12 cellular contexts compared by ENCODE assay signal in the genomic region with DNA sequence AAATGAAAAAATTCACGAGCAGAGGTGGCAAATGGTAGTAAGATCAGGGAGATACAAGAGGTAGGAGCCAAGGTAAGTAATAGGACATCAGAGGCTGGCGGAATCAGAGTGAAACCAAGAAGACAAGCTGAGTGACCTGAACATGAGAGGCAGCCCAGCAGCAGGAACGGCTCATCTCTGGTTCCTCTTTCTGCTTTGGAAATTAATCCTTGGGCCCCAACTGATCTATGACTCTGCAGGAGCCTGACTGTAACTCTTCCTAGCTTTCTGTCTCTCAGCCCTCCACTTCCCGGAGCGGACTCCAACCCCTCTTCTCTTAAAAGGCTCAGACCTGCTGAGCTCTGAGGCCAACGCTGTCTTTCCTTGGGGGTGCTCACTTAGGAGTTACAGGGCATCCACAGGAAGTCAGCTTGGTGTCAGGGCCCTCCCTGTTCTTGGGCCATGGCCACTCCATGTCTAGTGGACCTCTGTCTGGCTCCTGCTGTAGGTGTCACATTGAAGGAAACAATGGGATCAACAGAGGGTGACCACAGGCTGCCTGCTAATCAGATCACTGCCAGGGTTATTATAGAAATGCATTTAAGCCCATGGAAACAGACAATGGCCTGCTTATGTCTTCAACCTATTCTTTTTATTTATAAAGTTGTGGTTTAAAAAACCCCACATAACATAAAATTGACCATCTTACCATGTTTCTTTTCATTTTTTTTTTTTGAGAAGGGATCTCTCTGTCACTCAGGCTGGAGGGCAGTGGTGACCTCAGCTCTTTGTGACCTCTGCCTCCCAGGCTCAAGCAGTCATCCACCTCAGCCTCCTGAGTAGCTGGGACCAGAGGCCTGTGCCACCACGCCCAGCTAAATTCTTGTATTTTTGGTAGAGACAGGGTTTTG. TPM values are rescaled to one million over a fixed set of nuclear protein-coding genes. Genes with fewer than 3 reads are reported as not detected.
A peak's percentile ranks its signal among the peaks of the same experiment; 100 is the strongest.
DNase-seq lines count a peak whose midpoint lies in the region; ATAC-seq and TF ChIP-seq lines count a peak whose summit lies in the region.
"Had no signal": no experiment of that assay in that cellular context is flagged by ENCODE, and none has a peak within 500 bp of the region (broad histone marks: within the 10 kb centered on the region; RNA-seq: fewer than 3 reads in every experiment).

No MANE protein-coding gene starts in this region.

- H3K4me2 ChIP-seq in neuronal stem cell (ENCODE audit: insufficient read depth, low read length, poor library complexity, severe bottlenecking): no peak overlapping the region

- peak; percentile 68 for DNase-seq in NCI-H2029 (lab: John Stamatoyannopoulos, UW)
- DNase-seq in NCI-H2029 treated with DMSO at 0.1 percent for 48 hours (lab: John Stamatoyannopoulos, UW): no peak
- DNase-seq in neuronal stem cell (ENCODE audit: low spot score): no peak
- no peak for DNase-seq in mesothelial cell of epicardium (ENCODE audit: low spot score in 2 of 2, unreplicated experiment in 2 of 2)
- DNase-seq in cerebellar nuclear complex (lab: John Stamatoyannopoulos, UW): no peak
- DNase-seq in naive thymus-derived CD8-positive, alpha-beta T cell: no peak
- DNase-seq: 8988T; NK-92 treated with Interleukin-12 subunit alpha and Interleukin-12 subunit beta, amount 100 ng/mL, for 24 hours had no signal

- H3K36me3 Mint-ChIP-seq in mesothelial cell of epicardium: no peaks in the 10 kb centered on the region
- H3K36me3 Mint-ChIP-seq in naive thymus-derived CD8-positive, alpha-beta T cell: no peaks in the 10 kb centered on the region

- no peak overlapping the region for H3K4ac ChIP-seq in neuronal stem cell (ENCODE audit: low read length)

- H4K91ac ChIP-seq in neuronal stem cell (ENCODE audit: low read depth, low read length, poor library complexity): no peak overlapping the region

- H2AFZ ChIP-seq in neuronal stem cell (ENCODE audit: low read length): peak overlapping the region; percentile 34

- no peak overlapping the region for H2BK15ac ChIP-seq in neuronal stem cell (ENCODE audit: low read length)

- H3K27me3 Mint-ChIP-seq in mesothelial cell of epicardium (ENCODE audit: low read depth): no peaks in the 10 kb centered on the region
- H3K27me3 Mint-ChIP-seq in naive thymus-derived CD8-positive, alpha-beta T cell: peaks cover 0 to 10% (median 5%) of the 10 kb centered on the region in 5 donors

- ATAC-seq in GM21825 (IDR thresholded peaks at IDR 0.05; ENCODE audit: unreplicated experiment): peak; percentile 56
- ATAC-seq in HG03565 (IDR thresholded peaks at IDR 0.05; ENCODE audit: unreplicated experiment): peak; percentile 63
- no peak for ATAC-seq in naive thymus-derived CD8-positive, alpha-beta T cell

- H2BK120ac ChIP-seq in neuronal stem cell (ENCODE audit: low read depth, low read length): no peak overlapping the region

- no CpG with 5 or more reads among the region's 7 CpGs for WGBS in neuronal stem cell (ENCODE audit: extremely low coverage in 2 of 2, insufficient read length in 2 of 2, insufficient replicate concordance in 1 of 2), 2 donors

- no peaks in the 10 kb centered on the region for H3K79me1 ChIP-seq in neuronal stem cell (ENCODE audit: low read depth, low read length)

- H2BK12ac ChIP-seq in neuronal stem cell (ENCODE audit: low read length): no peak overlapping the region

- H3K18ac ChIP-seq in neuronal stem cell (ENCODE audit: low read length): no peak overlapping the region

- no peak overlapping the region for H4K8ac ChIP-seq in neuronal stem cell (ENCODE audit: low read depth, low read length)

- no peak overlapping the region for H3K9ac ChIP-seq in neuronal stem cell (ENCODE audit: low read depth, low read length, poor library complexity)

- H3K4me3 ChIP-seq in neuronal stem cell (ENCODE audit: low read length in 2 of 2): no peak overlapping the region
- H3K4me3 ChIP-seq: adrenal gland had no signal

- POLR2A ChIA-PET in naive thymus-derived CD8-positive, alpha-beta T cell (lab: Charles Lee): no interaction called here

- H3K4me3 Mint-ChIP-seq in mesothelial cell of epicardium: no peak overlapping the region
- H3K4me3 Mint-ChIP-seq in naive thymus-derived CD8-positive, alpha-beta T cell: no peak overlapping the region

- peaks cover 0 to 8% of the 10 kb centered on the region in 2 donors for H3K4me1 ChIP-seq in neuronal stem cell (ENCODE audit: control insufficient read depth in 2 of 2, insufficient read depth in 1 of 2, low read depth in 1 of 2, low read length in 2 of 2)
- H3K4me1 ChIP-seq: adrenal gland had no signal

- H3K27ac ChIP-seq in neuronal stem cell (replicated peaks; ENCODE audit: low read length): no peak overlapping the region
- H3K27ac ChIP-seq: adrenal gland, VCaP had no signal

- no peak overlapping the region for H3K23ac ChIP-seq in neuronal stem cell (ENCODE audit: low read depth, low read length, poor library complexity)

- no peak overlapping the region for H2BK5ac ChIP-seq in neuronal stem cell (ENCODE audit: low read length)

- H2AK5ac ChIP-seq in neuronal stem cell (ENCODE audit: low read depth, low read length): no peak overlapping the region

- peaks cover 0 to 3% (median 0%) of the 10 kb centered on the region in 3 experiments for H3K27me3 ChIP-seq in neuronal stem cell (ENCODE audit: control insufficient read depth in 3 of 3, insufficient read depth in 3 of 3, low read depth in 1 of 3, low read length in 3 of 3)
- H3K27me3 ChIP-seq: adrenal gland had no signal

- H3K9me3 ChIP-seq in neuronal stem cell (replicated peaks in 1 of 2; ENCODE audit: control insufficient read depth in 2 of 2, insufficient read depth in 1 of 2, low read depth in 1 of 2, low read length in 2 of 2): peaks cover 0 to 3% of the 10 kb centered on the region in 2 donors
- H3K9me3 ChIP-seq: adrenal gland had no signal

- TF ChIP-seq CTCF in mesothelial cell of epicardium (IDR thresholded peaks at IDR 0.05; ENCODE audit: unreplicated experiment): no peak

- H3K27ac Mint-ChIP-seq in mesothelial cell of epicardium: no peak overlapping the region
- peak overlapping the region in 1 of 10 donors; percentile 62 for H3K27ac Mint-ChIP-seq in naive thymus-derived CD8-positive, alpha-beta T cell

- H3K36me3 ChIP-seq in neuronal stem cell (replicated peaks in 1 of 2; ENCODE audit: control insufficient read depth in 2 of 2, insufficient read depth in 2 of 2, low read length in 2 of 2): no peaks in the 10 kb centered on the region
- H3K36me3 ChIP-seq: adrenal gland had no signal

- no peak overlapping the region for H3K14ac ChIP-seq in neuronal stem cell (ENCODE audit: low read length)

- no peaks in the 10 kb centered on the region for H3K9me3 Mint-ChIP-seq in mesothelial cell of epicardium
- H3K9me3 Mint-ChIP-seq in naive thymus-derived CD8-positive, alpha-beta T cell: no peaks in the 10 kb centered on the region

- peaks cover 4% of the 10 kb centered on the region for H3K4me1 Mint-ChIP-seq in mesothelial cell of epicardium
- H3K4me1 Mint-ChIP-seq in naive thymus-derived CD8-positive, alpha-beta T cell: peaks cover 0 to 2% (median 2%) of the 10 kb centered on the region in 4 donors

RNA-seq across cellular contexts. Expression of gene SHB, which starts 22.5 kb away (rescaled TPM):
- 2.1 TPM for polyA plus RNA-seq in neuronal stem cell (2013, experiment 1 of 2)
- 1.9 TPM for polyA plus RNA-seq in neuronal stem cell (2013, experiment 2 of 2)
- 33.7 to 35.5 TPM (median 35.4 TPM) in 3 replicates for total RNA-seq in mesothelial cell of epicardium
- 1 to 10 TPM in 1 of 2 experiments, under 1 TPM in 1; 0.91 to 1.2 TPM for total RNA-seq in naive thymus-derived CD8-positive, alpha-beta T cell
- under 1 TPM; 0.20 to 0.54 (median 0.29) TPM for polyA plus RNA-seq in naive thymus-derived CD8-positive, alpha-beta T cell

Comparison
In these comparisons a context has a peak if more than half of its experiments do, and no peak if none do; other contexts are left out.
1. ATAC-seq: peak in GM21825 (single experiment) and HG03565 (single experiment); none in naive thymus-derived CD8-positive, alpha-beta T cell (0 of 2).
2. RNA of gene SHB, which starts 22.5 kb away (total RNA-seq): 33.7 to 35.5 TPM in mesothelial cell of epicardium; 0.91 to 1.2 TPM in naive thymus-derived CD8-positive, alpha-beta T cell; every median in the first group is over 10 times any median in the second.